In the genomic region with DNA sequence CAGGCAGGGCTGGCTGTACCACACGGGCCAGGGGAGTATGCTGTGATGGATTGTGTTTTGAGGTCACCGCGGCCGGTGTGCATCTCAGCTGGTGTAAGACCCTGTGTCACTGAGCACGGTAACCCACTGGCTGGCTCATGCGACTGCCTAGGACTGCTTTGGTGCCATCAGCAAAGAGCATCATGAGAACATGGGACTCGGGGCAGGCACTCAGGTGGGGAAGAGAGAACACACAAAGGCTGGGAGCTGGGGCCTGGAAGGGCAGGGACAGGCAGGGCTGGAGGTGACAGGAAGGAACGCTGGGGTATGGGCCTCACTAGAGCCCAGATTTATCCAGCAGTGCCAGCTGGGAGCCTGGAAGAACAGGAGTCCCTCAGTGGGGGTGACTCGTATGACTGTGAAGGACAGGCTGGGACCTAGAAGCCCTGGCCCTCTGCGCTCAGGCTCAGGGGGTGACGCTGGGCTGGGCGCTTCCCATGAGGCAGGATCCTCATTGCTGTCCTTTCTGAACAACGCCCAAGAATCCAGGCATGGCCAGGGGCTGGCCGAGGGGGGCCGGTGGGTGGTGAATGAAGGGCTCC, we compare ENCODE assay signal across 22 cellular contexts.
A peak's percentile ranks its signal among the peaks of the same experiment; 100 is the strongest.
DNase-seq lines count a peak whose midpoint lies in the region; ATAC-seq, FAIRE-seq and TF ChIP-seq lines count a peak whose summit lies in the region.
"Had no signal": no experiment of that assay in that cellular context is flagged by ENCODE, and none has a peak within 500 bp of the region (broad histone marks: within the 10 kb centered on the region; RNA-seq: fewer than 3 reads in every experiment).

No MANE protein-coding gene starts in this region.

- H3K18ac ChIP-seq in H1 (ENCODE audit: extremely low read depth, low read length): no peak overlapping the region

- ATAC-seq in heart left ventricle (no peak), heart right ventricle (no peak)

- H3K79me2 ChIP-seq in H1 (ENCODE audit: control insufficient read depth in 1 of 2, insufficient read depth in 2 of 2, low read length in 2 of 2) (no peaks in the 10 kb centered on the region), neural progenitor cell (ENCODE audit: low read depth) (no peaks in the 10 kb centered on the region)

- H3K4me3 ChIP-seq in heart left ventricle (no peak overlapping the region), heart right ventricle (no peak overlapping the region), H1 (ENCODE audit: extremely low read depth in 1 of 4, insufficient read depth in 2 of 4, low read depth in 3 of 4, low read length in 4 of 4) (no peak overlapping the region), neural progenitor cell (no peak overlapping the region)
- H3K4me3 ChIP-seq: A549, GM12878, PC-9, SJCRH30 had no signal

- intact Hi-C loops in heart left ventricle (cut with DNase I): loop anchor here in 2 of 10 donors (5.0 to 10.0 kb wide), 2 partner anchors 93 to 96 kb away; no protein-coding TSS in a partner anchor
- intact Hi-C loops in heart right ventricle (cut with DNase I): no loop called here

- H2BK20ac ChIP-seq in H1 (ENCODE audit: low read length): no peak overlapping the region

- TF ChIP-seq POLR2A in heart left ventricle (IDR thresholded peaks at IDR 0.05) (no peak), H1 (IDR thresholded peaks at IDR 0.05; ENCODE audit: control extremely low read depth in 1 of 2, low read depth in 2 of 2, low read length in 2 of 2) (no peak)

- no peak overlapping the region for H3K9ac ChIP-seq in H1 (replicated peaks in 1 of 4; ENCODE audit: extremely low read depth in 1 of 4, low read depth in 3 of 4, low read length in 3 of 4)
- H3K9ac ChIP-seq in neural progenitor cell: no peak overlapping the region
- H3K9ac ChIP-seq: KMS-11 had no signal

- peak overlapping the region; percentile 53 for H3K27ac Mint-ChIP-seq in neural progenitor cell
- H3K27ac Mint-ChIP-seq: CD4-positive, CD25-positive, alpha-beta regulatory T cell had no signal

- no peak for TF ChIP-seq CTCF in heart left ventricle (IDR thresholded peaks at IDR 0.05)
- TF ChIP-seq CTCF in heart right ventricle (IDR thresholded peaks at IDR 0.05): no peak
- no peak for TF ChIP-seq CTCF in H1 (IDR thresholded peaks at IDR 0.05; ENCODE audit: control extremely low read depth in 1 of 3, insufficient read depth in 1 of 3, low read depth in 1 of 3, low read length in 3 of 3)
- TF ChIP-seq CTCF in neural progenitor cell (IDR thresholded peaks at IDR 0.05): no peak

- H3K56ac ChIP-seq in H1 (replicated peaks; ENCODE audit: insufficient read length, low read depth, low read length): no peak overlapping the region

- no peak overlapping the region for H2BK12ac ChIP-seq in H1 (ENCODE audit: low read depth, low read length)

- H3K36me3 Mint-ChIP-seq in neural progenitor cell: no peaks in the 10 kb centered on the region
- H3K36me3 Mint-ChIP-seq: CD4-positive, CD25-positive, alpha-beta regulatory T cell had no signal

- DNase-seq in heart left ventricle: peak in 3 of 5 donors; percentile 17 to 40 (median 19)
- no peak for DNase-seq in heart right ventricle
- DNase-seq in H1 (ENCODE audit: low read depth in 1 of 2, low spot score in 2 of 2): no peak
- no peak for DNase-seq in neural progenitor cell (ENCODE audit: low spot score)
- DNase-seq in activated naive CD4-positive, alpha-beta T cell treated with Interleukin-2 at 50 U/mL for 16 hours: no peak
- DNase-seq in COLO829 (ENCODE audit: low spot score): no peak
- no peak for DNase-seq in ureter (ENCODE audit: low spot score)
- DNase-seq: CD4-positive, CD25-positive, alpha-beta regulatory T cell; COR-L47; DMS79 treated with DMSO at 0.1 percent for 48 hours; NCI-H1105; NCI-H2029; NCI-H226; NCI-H748 treated with DMSO at 0.1 percent for 48 hours; SJCRH30 had no signal

- H2BK15ac ChIP-seq in H1 (ENCODE audit: low read length): peak overlapping the region; percentile 23; the same call in 1 of the 2 replicates

- CTCF ChIA-PET in H1 (lab: Charles Lee; ENCODE audit: partially characterized antibody): interaction anchor here (0.7 to 6.6 kb wide), 23 partner anchors 8 to 1932 kb away, joined by 3 to 42 read pairs (median 4); no protein-coding TSS in a partner anchor

- H3K23ac ChIP-seq in H1 (ENCODE audit: insufficient read length): no peak overlapping the region

- H3K4me1 ChIP-seq in heart left ventricle (peaks cover 0 to 11% (median 7%) of the 10 kb centered on the region in 12 donors), heart right ventricle (peaks cover 0 to 17% (median 9%) of the 10 kb centered on the region in 9 donors), H1 (replicated peaks in 1 of 4; ENCODE audit: control insufficient read depth in 3 of 4, insufficient read depth in 4 of 4, low read length in 3 of 4) (peaks cover 0 to 1% (median 0%) of the 10 kb centered on the region in 4 experiments; a peak in 3 of 7 replicates), neural progenitor cell (peaks cover 10% of the 10 kb centered on the region)
- H3K4me1 ChIP-seq: A549 had no signal

- no peak overlapping the region for H2BK5ac ChIP-seq in H1 (ENCODE audit: low read depth, low read length)

- H3K27ac ChIP-seq in heart left ventricle (no peak overlapping the region), heart right ventricle (no peak overlapping the region), H1 (ENCODE audit: low read depth, low read length) (no peak overlapping the region), neural progenitor cell (no peak overlapping the region)
- H3K27ac ChIP-seq: KMS-11, PC-9, RWPE1, SJCRH30 had no signal

- 95 to 98% (median 96%) methylated on average over 12 to 15 of the region's 15 CpGs for WGBS in heart left ventricle, 4 donors
- WGBS in heart right ventricle, 2 donors: 95% methylated on average over 15 of the region's 15 CpGs
- WGBS in H1 (ENCODE audit: extremely low coverage in 1 of 2, insufficient coverage in 1 of 2, insufficient read length in 1 of 2, insufficient replicate concordance in 2 of 2, low coverage in 1 of 2, low lambda C conversion rate in 2 of 2, missing lambda C conversion rate in 1 of 2), 2 experiments: 86% methylated on average over 15 of the region's 15 CpGs; no CpG with 5 or more reads in 1 of the 2 experiments

- H3K9me3 Mint-ChIP-seq in neural progenitor cell: no peaks in the 10 kb centered on the region

- H3K9me3 ChIP-seq in heart left ventricle: no peaks in the 10 kb centered on the region
- H3K9me3 ChIP-seq in heart right ventricle: no peaks in the 10 kb centered on the region
- H3K9me3 ChIP-seq in H1 (ENCODE audit: insufficient read depth in 2 of 2, low read depth in 1 of 2, low read length in 1 of 2): no peaks in the 10 kb centered on the region
- H3K9me3 ChIP-seq in neural progenitor cell (ENCODE audit: low read depth): no peaks in the 10 kb centered on the region
- H3K9me3 ChIP-seq: A549, BE2C, SJCRH30 had no signal

- H3K4me3 Mint-ChIP-seq in neural progenitor cell: peak overlapping the region; percentile 6
- H3K4me3 Mint-ChIP-seq: CD4-positive, CD25-positive, alpha-beta regulatory T cell had no signal

- no peaks in the 10 kb centered on the region for H3K79me1 ChIP-seq in H1 (ENCODE audit: low read depth, low read length)

- peaks cover 4% of the 10 kb centered on the region for H3K27me3 Mint-ChIP-seq in neural progenitor cell (ENCODE audit: insufficient read depth, low read depth)
- H3K27me3 Mint-ChIP-seq: CD4-positive, CD25-positive, alpha-beta regulatory T cell had no signal

- TF ChIP-seq RAD21 in H1 (IDR thresholded peaks at IDR 0.05 in 1 of 2, conservative IDR thresholded peaks at IDR 0.05 in 1 of 2; ENCODE audit: low read depth in 2 of 2, low read length in 2 of 2): no peak

- no peak for TF ChIP-seq EP300 in H1 (IDR thresholded peaks at IDR 0.05; ENCODE audit: borderline replicate concordance in 1 of 2, low read depth in 2 of 2, low read length in 2 of 2)

- no peak overlapping the region for H3K4ac ChIP-seq in H1 (replicated peaks; ENCODE audit: insufficient read length, low read depth, low read length)

- FAIRE-seq in H1 (lab: Jason Lieb, UNC): no peak
- FAIRE-seq: A549, GM12878, H54 had no signal

- H3K23me2 ChIP-seq in H1 (ENCODE audit: low read depth, low read length): no peaks in the 10 kb centered on the region

- peak overlapping the region; percentile 28 for H4K8ac ChIP-seq in H1 (ENCODE audit: extremely low read depth, insufficient read depth, low read length)

- H4K91ac ChIP-seq in H1 (replicated peaks; ENCODE audit: insufficient read length, low read length): no peak overlapping the region

- no peaks in the 10 kb centered on the region for H4K20me1 ChIP-seq in H1 (replicated peaks in 1 of 2; ENCODE audit: control insufficient read depth in 1 of 2, insufficient read depth in 2 of 2, low read length in 2 of 2)
- H4K20me1 ChIP-seq in neural progenitor cell (ENCODE audit: low read depth): no peaks in the 10 kb centered on the region

- H3K4me2 ChIP-seq in H1 (ENCODE audit: insufficient read depth in 1 of 2, low read depth in 2 of 2, low read length in 2 of 2) (no peak overlapping the region), neural progenitor cell (no peak overlapping the region)
- H3K4me2 ChIP-seq: A549, KMS-11, PC-9 had no signal

- H2AFZ ChIP-seq in H1 (ENCODE audit: low read length) (no peak overlapping the region), neural progenitor cell (replicated peaks) (peak overlapping the region; percentile 69)
- H2AFZ ChIP-seq: PC-9 had no signal

- H2BK120ac ChIP-seq in H1 (replicated peaks; ENCODE audit: low read depth, low read length): no peak overlapping the region

- H3K14ac ChIP-seq in H1 (ENCODE audit: insufficient read length): no peak overlapping the region

- H4K5ac ChIP-seq in H1 (ENCODE audit: insufficient read length, low read depth, low read length): no peak overlapping the region

- POLR2A ChIA-PET in H1 (lab: Charles Lee; ENCODE audit: partially characterized antibody): interaction anchor here (0.9 kb wide), 1 partner anchor 725 kb away, joined by 3 read pairs; no protein-coding TSS in a partner anchor

- H3K36me3 ChIP-seq in heart left ventricle (no peaks in the 10 kb centered on the region), heart right ventricle (no peaks in the 10 kb centered on the region), H1 (ENCODE audit: control insufficient read depth in 2 of 4, insufficient read depth in 4 of 4, low read length in 3 of 4) (no peaks in the 10 kb centered on the region), neural progenitor cell (no peaks in the 10 kb centered on the region)
- H3K36me3 ChIP-seq: BE2C, SJCRH30 had no signal

- peaks cover 10% of the 10 kb centered on the region for H3K4me1 Mint-ChIP-seq in neural progenitor cell
- H3K4me1 Mint-ChIP-seq: CD4-positive, CD25-positive, alpha-beta regulatory T cell had no signal

- no peaks in the 10 kb centered on the region for H3F3A ChIP-seq in neural progenitor cell (ENCODE audit: low read depth)

- H3K27me3 ChIP-seq in heart left ventricle: no peaks in the 10 kb centered on the region
- no peaks in the 10 kb centered on the region for H3K27me3 ChIP-seq in heart right ventricle
- no peaks in the 10 kb centered on the region; a peak in 1 of 7 replicates for H3K27me3 ChIP-seq in H1 (replicated peaks in 1 of 4; ENCODE audit: control insufficient read depth in 3 of 4, extremely low read depth in 1 of 4, insufficient read depth in 3 of 4, low read length in 3 of 4)
- no peaks in the 10 kb centered on the region for H3K27me3 ChIP-seq in neural progenitor cell
- H3K27me3 ChIP-seq: BE2C had no signal

- no peak overlapping the region for H2AK5ac ChIP-seq in H1 (ENCODE audit: low read depth, low read length)

TF ChIP-seq in H1, 55 proteins besides CTCF, POLR2A, EP300 and RAD21 (continues in another document):
- no peak for TF ChIP-seq KDM1A (IDR thresholded peaks at IDR 0.05; ENCODE audit: borderline replicate concordance, low read length)

Comparison
In these comparisons a context has a peak if more than half of its experiments do, and no peak if none do; other contexts are left out.
1. DNase-seq: peak in heart left ventricle (3 of 5); none in heart right ventricle (0 of 2), H1 (0 of 2), neural progenitor cell (single experiment), activated naive CD4-positive, alpha-beta T cell treated with Interleukin-2 at 50 U/mL for 16 hours (single experiment), COLO829 (single experiment) and ureter (single experiment).